ENCODE assay signal across 1 cellular context in genomic region chr1:32335951-32336867, GRCh38.
TF ChIP-seq lines count a peak whose summit lies in the region.

A gene with protein sequence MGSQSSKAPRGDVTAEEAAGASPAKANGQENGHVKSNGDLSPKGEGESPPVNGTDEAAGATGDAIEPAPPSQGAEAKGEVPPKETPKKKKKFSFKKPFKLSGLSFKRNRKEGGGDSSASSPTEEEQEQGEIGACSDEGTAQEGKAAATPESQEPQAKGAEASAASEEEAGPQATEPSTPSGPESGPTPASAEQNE (minus strand): TSS chr1:32336233. CDS start chr1:32336033, 200 bp downstream.

TF ChIP-seq in H1, 55 proteins besides CTCF, POLR2A, EP300 and RAD21 (continued from another document):
- TF ChIP-seq CBX8 (IDR thresholded peaks at IDR 0.05; ENCODE audit: borderline replicate concordance, low read depth, low read length) (no peak), CEBPB (IDR thresholded peaks at IDR 0.05; ENCODE audit: low read depth, low read length) (no peak), JUN (IDR thresholded peaks at IDR 0.05; ENCODE audit: low read depth, low read length) (no peak), CHD2 (IDR thresholded peaks at IDR 0.05; ENCODE audit: low read length) (no peak), SAP30 (IDR thresholded peaks at IDR 0.05; ENCODE audit: insufficient read depth, insufficient replicate concordance, low read length) (no peak), SIX5 (IDR thresholded peaks at IDR 0.05; ENCODE audit: low read depth, low read length) (no peak), TCF12 (IDR thresholded peaks at IDR 0.05; ENCODE audit: low read depth, low read length) (no peak), ZNF274 (IDR thresholded peaks at IDR 0.05; ENCODE audit: borderline replicate concordance, extremely low read depth, low read length) (no peak), HDAC6 (IDR thresholded peaks at IDR 0.05; ENCODE audit: low read depth, low read length) (no peak), CHD1 (IDR thresholded peaks at IDR 0.05; ENCODE audit: low read depth, low read length) (no peak), RBBP5 (IDR thresholded peaks at IDR 0.05; ENCODE audit: borderline replicate concordance, low read depth, low read length) (no peak), POLR2AphosphoS5 (IDR thresholded peaks at IDR 0.05; ENCODE audit: low read depth, low read length) (peak; percentile 82), SIN3A (conservative IDR thresholded peaks at IDR 0.05 in 1 of 2, IDR thresholded peaks at IDR 0.05 in 1 of 2; ENCODE audit: low read depth in 1 of 2, low read length in 2 of 2) (peak in 1 of 2 experiments; percentile 45; a peak in 1 of 4 replicates), FOSL1 (IDR thresholded peaks at IDR 0.05; ENCODE audit: insufficient read depth, low read depth, low read length) (no peak), RXRA (IDR thresholded peaks at IDR 0.05; ENCODE audit: insufficient read depth, low read depth, low read length) (no peak), EGR1 (IDR thresholded peaks at IDR 0.05; ENCODE audit: borderline replicate concordance, low read depth, low read length) (no peak), RNF2 (IDR thresholded peaks at IDR 0.05; ENCODE audit: borderline replicate concordance, low read depth, low read length, missing control alignments, poor library complexity, severe bottlenecking) (no peak), HDAC2 (IDR thresholded peaks at IDR 0.05; ENCODE audit: borderline replicate concordance in 1 of 2, low read depth in 2 of 2, low read length in 2 of 2) (no peak), CHD7 (IDR thresholded peaks at IDR 0.05; ENCODE audit: insufficient replicate concordance, low read length) (no peak), CREB1 (IDR thresholded peaks at IDR 0.05) (0 out of 2 replicates have a peak, but pooled peaks have one; percentile 10), GABPA (IDR thresholded peaks at IDR 0.05; ENCODE audit: borderline replicate concordance, insufficient read depth, low read length) (0 out of 2 replicates have a peak, but pooled peaks have one; percentile 37), KDM5A (IDR thresholded peaks at IDR 0.05; ENCODE audit: low read length) (no peak), NRF1 (IDR thresholded peaks at IDR 0.05; ENCODE audit: low read depth, low read length) (no peak), KDM1A (IDR thresholded peaks at IDR 0.05; ENCODE audit: borderline replicate concordance, low read length) (no peak), SP4 (IDR thresholded peaks at IDR 0.05; ENCODE audit: low read length) (no peak), YY1 (IDR thresholded peaks at IDR 0.05; ENCODE audit: low read depth, low read length) (0 out of 2 replicates have a peak, but pooled peaks have one; percentile 27), SP2 (IDR thresholded peaks at IDR 0.05; ENCODE audit: low read length) (no peak), POU5F1 (IDR thresholded peaks at IDR 0.05; ENCODE audit: low read depth, low read length) (no peak), JUND (IDR thresholded peaks at IDR 0.05; ENCODE audit: low read length) (no peak), ASH2L (IDR thresholded peaks at IDR 0.05; ENCODE audit: low read length) (no peak), RFX5 (IDR thresholded peaks at IDR 0.05; ENCODE audit: borderline replicate concordance, low read depth, low read length) (no peak), TEAD4 (IDR thresholded peaks at IDR 0.05; ENCODE audit: low read depth, low read length) (no peak), ATF2 (IDR thresholded peaks at IDR 0.05; ENCODE audit: low read length) (no peak), PHF8 (conservative IDR thresholded peaks at IDR 0.05; ENCODE audit: low read depth, low read length) (peak; percentile 64), EZH2 (IDR thresholded peaks at IDR 0.05; ENCODE audit: low read depth, low read length, severe bottlenecking) (no peak)
- TF ChIP-seq, protein P1, sequence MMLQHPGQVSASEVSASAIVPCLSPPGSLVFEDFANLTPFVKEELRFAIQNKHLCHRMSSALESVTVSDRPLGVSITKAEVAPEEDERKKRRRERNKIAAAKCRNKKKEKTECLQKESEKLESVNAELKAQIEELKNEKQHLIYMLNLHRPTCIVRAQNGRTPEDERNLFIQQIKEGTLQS (IDR thresholded peaks at IDR 0.05; ENCODE audit: insufficient read depth, low read depth, low read length) = no peak
- TF ChIP-seq, protein P2, sequence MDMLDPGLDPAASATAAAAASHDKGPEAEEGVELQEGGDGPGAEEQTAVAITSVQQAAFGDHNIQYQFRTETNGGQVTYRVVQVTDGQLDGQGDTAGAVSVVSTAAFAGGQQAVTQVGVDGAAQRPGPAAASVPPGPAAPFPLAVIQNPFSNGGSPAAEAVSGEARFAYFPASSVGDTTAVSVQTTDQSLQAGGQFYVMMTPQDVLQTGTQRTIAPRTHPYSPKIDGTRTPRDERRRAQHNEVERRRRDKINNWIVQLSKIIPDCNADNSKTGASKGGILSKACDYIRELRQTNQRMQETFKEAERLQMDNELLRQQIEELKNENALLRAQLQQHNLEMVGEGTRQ (IDR thresholded peaks at IDR 0.05; ENCODE audit: low read length) = no peak
